ENCODE assay signal across 8 cellular contexts in the genomic region with DNA sequence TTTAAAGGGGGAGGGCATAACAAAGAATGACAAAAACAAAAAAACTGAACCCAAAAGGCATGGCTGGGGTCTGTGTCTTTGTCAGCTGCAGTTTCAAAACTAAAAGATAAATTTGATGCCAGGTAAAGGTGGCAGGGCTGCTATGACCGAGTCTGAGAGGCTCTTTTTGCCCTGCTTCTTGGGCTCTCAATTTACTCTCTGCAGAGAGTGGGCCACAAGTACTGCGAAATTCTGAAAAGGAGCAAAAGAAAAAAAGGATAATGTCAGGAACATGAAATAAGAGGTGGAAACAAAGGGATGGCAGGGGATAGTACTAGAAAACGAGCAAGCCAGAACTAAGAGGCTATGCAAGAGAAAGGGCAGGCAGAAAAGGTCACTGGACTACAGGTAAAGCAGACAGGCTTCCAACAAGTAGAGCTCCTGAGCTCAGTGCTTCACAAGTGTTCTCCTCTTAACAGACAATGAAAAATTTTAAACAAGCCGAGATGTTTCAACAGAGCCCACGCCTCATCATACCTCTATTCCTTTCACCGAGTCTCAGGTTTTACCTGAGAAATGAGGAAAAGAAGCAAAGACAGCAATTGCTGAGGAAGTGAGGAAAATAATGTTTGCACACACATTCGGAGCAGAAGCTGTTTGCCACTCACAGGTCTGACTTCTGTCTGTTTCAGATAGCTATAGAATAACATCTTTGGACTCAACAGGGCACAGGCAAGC.
DNase-seq lines count a peak whose midpoint lies in the region; ATAC-seq and TF ChIP-seq lines count a peak whose summit lies in the region.

No MANE protein-coding gene starts in this region.

- peak overlapping the region; percentile 95 for H3K27ac Mint-ChIP-seq in dendritic cell treated with granulocyte-macrophage colony-stimulating factor and Interleukin-4, amounts not matched to agents 40 ng/mL and 50 ng/mL, for 4 days
- peak overlapping the region; percentile 86 to 91 (median 90) for H3K27ac Mint-ChIP-seq in nephron

- TF ChIP-seq CTCF in nephron (IDR thresholded peaks at IDR 0.05; ENCODE audit: unreplicated experiment in 3 of 3), result no peak

- H3K27me3 Mint-ChIP-seq in dendritic cell treated with granulocyte-macrophage colony-stimulating factor and Interleukin-4, amounts not matched to agents 40 ng/mL and 50 ng/mL, for 4 days, result peaks cover 36% of the 10 kb centered on the region
- H3K27me3 Mint-ChIP-seq in nephron (ENCODE audit: low read depth), result no peaks in the 10 kb centered on the region

- ATAC-seq in HG03460 (IDR thresholded peaks at IDR 0.05; ENCODE audit: unreplicated experiment), result no peak

- peak; percentile 31 for DNase-seq in NCI-H2227 treated with DMSO at 0.1 percent for 48 hours (lab: John Stamatoyannopoulos, UW)
- no peak for DNase-seq in cortex of kidney (lab: John Stamatoyannopoulos, UW)
- DNase-seq in NCI-H2171 treated with DMSO at 0.1 percent for 48 hours (lab: John Stamatoyannopoulos, UW), result no peak
- no peak for DNase-seq in stimulated activated CD4-positive, alpha-beta T cell treated with anti-CD3 and anti-CD28 coated beads, Interleukin-4, amount 100 ng/mL, for 1 hour

- peaks cover 9% of the 10 kb centered on the region for H3K36me3 Mint-ChIP-seq in dendritic cell treated with granulocyte-macrophage colony-stimulating factor and Interleukin-4, amounts not matched to agents 40 ng/mL and 50 ng/mL, for 4 days (ENCODE audit: low read depth)
- peaks cover 24% of the 10 kb centered on the region for H3K36me3 Mint-ChIP-seq in nephron (ENCODE audit: low read depth)

- H3K4me3 Mint-ChIP-seq in dendritic cell treated with granulocyte-macrophage colony-stimulating factor and Interleukin-4, amounts not matched to agents 40 ng/mL and 50 ng/mL, for 4 days, result peak overlapping the region; percentile 89
- H3K4me3 Mint-ChIP-seq in nephron, result peak overlapping the region; percentile 76 to 92 (median 84)

- peaks cover 11% of the 10 kb centered on the region for H3K4me1 Mint-ChIP-seq in dendritic cell treated with granulocyte-macrophage colony-stimulating factor and Interleukin-4, amounts not matched to agents 40 ng/mL and 50 ng/mL, for 4 days (ENCODE audit: low read depth)
- H3K4me1 Mint-ChIP-seq in nephron, result peaks cover 69% of the 10 kb centered on the region

- no peaks in the 10 kb centered on the region for H3K9me3 Mint-ChIP-seq in dendritic cell treated with granulocyte-macrophage colony-stimulating factor and Interleukin-4, amounts not matched to agents 40 ng/mL and 50 ng/mL, for 4 days
- H3K9me3 Mint-ChIP-seq in nephron, result no peaks in the 10 kb centered on the region

- peak overlapping the region; percentile 97 for H3K4me3 ChIP-seq in GM08714 (ENCODE audit: low read length)

- intact Hi-C loops in dendritic cell treated with granulocyte-macrophage colony-stimulating factor and Interleukin-4, amounts not matched to agents 40 ng/mL and 50 ng/mL, for 4 days (cut with micrococcal nuclease), result loop anchor here (5.0 kb wide), 1 partner anchor 45 kb away; a partner anchor contains a TSS
